Comparison of ENCODE assay signal across 2 cellular contexts in genomic region chr10:74748632-74749031, GRCh38.
TF ChIP-seq lines count a peak whose summit lies in the region.

No MANE protein-coding gene starts in this region.

TF ChIP-seq in GM23338, 12 proteins besides CTCF, POLR2A, EP300 and RAD21 (continued from another document):
- no peak for TF ChIP-seq REST (IDR thresholded peaks at IDR 0.05; ENCODE audit: unreplicated experiment)
- TF ChIP-seq CREB1 (CRISPR knock-in tag; IDR thresholded peaks at IDR 0.05; ENCODE audit: low read depth), result no peak
- no peak for TF ChIP-seq POLR2AphosphoS5 (IDR thresholded peaks at IDR 0.05; ENCODE audit: low read depth)
- no peak for TF ChIP-seq NANOG (IDR thresholded peaks at IDR 0.05; ENCODE audit: borderline replicate concordance)
- TF ChIP-seq, protein P1, sequence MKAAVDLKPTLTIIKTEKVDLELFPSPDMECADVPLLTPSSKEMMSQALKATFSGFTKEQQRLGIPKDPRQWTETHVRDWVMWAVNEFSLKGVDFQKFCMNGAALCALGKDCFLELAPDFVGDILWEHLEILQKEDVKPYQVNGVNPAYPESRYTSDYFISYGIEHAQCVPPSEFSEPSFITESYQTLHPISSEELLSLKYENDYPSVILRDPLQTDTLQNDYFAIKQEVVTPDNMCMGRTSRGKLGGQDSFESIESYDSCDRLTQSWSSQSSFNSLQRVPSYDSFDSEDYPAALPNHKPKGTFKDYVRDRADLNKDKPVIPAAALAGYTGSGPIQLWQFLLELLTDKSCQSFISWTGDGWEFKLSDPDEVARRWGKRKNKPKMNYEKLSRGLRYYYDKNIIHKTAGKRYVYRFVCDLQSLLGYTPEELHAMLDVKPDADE (IDR thresholded peaks at IDR 0.05), result no peak
- TF ChIP-seq ZNF114 (CRISPR knock-in tag; IDR thresholded peaks at IDR 0.05), result no peak
- no peak for TF ChIP-seq EZH2 (IDR thresholded peaks at IDR 0.05; ENCODE audit: low read depth, unreplicated experiment)
- TF ChIP-seq, protein P2, sequence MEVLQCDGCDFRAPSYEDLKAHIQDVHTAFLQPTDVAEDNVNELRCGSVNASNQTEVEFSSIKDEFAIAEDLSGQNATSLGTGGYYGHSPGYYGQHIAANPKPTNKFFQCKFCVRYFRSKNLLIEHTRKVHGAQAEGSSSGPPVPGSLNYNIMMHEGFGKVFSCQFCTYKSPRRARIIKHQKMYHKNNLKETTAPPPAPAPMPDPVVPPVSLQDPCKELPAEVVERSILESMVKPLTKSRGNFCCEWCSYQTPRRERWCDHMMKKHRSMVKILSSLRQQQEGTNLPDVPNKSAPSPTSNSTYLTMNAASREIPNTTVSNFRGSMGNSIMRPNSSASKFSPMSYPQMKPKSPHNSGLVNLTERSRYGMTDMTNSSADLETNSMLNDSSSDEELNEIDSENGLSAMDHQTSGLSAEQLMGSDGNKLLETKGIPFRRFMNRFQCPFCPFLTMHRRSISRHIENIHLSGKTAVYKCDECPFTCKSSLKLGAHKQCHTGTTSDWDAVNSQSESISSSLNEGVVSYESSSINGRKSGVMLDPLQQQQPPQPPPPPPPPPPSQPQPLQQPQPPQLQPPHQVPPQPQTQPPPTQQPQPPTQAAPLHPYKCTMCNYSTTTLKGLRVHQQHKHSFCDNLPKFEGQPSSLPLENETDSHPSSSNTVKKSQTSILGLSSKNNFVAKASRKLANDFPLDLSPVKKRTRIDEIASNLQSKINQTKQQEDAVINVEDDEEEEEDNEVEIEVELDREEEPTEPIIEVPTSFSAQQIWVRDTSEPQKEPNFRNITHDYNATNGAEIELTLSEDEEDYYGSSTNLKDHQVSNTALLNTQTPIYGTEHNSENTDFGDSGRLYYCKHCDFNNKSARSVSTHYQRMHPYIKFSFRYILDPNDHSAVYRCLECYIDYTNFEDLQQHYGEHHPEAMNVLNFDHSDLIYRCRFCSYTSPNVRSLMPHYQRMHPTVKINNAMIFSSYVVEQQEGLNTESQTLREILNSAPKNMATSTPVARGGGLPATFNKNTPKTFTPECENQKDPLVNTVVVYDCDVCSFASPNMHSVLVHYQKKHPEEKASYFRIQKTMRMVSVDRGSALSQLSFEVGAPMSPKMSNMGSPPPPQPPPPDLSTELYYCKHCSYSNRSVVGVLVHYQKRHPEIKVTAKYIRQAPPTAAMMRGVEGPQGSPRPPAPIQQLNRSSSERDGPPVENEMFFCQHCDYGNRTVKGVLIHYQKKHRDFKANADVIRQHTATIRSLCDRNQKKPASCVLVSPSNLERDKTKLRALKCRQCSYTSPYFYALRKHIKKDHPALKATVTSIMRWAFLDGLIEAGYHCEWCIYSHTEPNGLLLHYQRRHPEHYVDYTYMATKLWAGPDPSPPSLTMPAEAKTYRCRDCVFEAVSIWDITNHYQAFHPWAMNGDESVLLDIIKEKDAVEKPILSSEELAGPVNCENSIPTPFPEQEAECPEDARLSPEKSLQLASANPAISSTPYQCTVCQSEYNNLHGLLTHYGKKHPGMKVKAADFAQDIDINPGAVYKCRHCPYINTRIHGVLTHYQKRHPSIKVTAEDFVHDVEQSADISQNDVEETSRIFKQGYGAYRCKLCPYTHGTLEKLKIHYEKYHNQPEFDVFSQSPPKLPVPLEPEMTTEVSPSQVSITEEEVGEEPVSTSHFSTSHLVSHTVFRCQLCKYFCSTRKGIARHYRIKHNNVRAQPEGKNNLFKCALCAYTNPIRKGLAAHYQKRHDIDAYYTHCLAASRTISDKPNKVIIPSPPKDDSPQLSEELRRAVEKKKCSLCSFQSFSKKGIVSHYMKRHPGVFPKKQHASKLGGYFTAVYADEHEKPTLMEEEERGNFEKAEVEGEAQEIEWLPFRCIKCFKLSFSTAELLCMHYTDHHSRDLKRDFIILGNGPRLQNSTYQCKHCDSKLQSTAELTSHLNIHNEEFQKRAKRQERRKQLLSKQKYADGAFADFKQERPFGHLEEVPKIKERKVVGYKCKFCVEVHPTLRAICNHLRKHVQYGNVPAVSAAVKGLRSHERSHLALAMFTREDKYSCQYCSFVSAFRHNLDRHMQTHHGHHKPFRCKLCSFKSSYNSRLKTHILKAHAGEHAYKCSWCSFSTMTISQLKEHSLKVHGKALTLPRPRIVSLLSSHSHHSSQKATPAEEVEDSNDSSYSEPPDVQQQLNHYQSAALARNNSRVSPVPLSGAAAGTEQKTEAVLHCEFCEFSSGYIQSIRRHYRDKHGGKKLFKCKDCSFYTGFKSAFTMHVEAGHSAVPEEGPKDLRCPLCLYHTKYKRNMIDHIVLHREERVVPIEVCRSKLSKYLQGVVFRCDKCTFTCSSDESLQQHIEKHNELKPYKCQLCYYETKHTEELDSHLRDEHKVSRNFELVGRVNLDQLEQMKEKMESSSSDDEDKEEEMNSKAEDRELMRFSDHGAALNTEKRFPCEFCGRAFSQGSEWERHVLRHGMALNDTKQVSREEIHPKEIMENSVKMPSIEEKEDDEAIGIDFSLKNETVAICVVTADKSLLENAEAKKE (CRISPR knock-in tag; IDR thresholded peaks at IDR 0.05), result no peak

TF ChIP-seq in K562, 482 proteins besides CTCF, POLR2A, EP300 and RAD21 (continued from another document):
- TF ChIP-seq, protein P3, sequence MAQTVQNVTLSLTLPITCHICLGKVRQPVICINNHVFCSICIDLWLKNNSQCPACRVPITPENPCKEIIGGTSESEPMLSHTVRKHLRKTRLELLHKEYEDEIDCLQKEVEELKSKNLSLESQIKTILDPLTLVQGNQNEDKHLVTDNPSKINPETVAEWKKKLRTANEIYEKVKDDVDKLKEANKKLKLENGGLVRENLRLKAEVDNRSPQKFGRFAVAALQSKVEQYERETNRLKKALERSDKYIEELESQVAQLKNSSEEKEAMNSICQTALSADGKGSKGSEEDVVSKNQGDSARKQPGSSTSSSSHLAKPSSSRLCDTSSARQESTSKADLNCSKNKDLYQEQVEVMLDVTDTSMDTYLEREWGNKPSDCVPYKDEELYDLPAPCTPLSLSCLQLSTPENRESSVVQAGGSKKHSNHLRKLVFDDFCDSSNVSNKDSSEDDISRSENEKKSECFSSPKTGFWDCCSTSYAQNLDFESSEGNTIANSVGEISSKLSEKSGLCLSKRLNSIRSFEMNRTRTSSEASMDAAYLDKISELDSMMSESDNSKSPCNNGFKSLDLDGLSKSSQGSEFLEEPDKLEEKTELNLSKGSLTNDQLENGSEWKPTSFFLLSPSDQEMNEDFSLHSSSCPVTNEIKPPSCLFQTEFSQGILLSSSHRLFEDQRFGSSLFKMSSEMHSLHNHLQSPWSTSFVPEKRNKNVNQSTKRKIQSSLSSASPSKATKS (CRISPR knock-in tag; IDR thresholded peaks at IDR 0.05), result no peak
- no peak for TF ChIP-seq HNRNPLL (IDR thresholded peaks at IDR 0.05; ENCODE audit: low read depth, low read length, poor library complexity, severe bottlenecking)
- no peak for TF ChIP-seq GTF2B (IDR thresholded peaks at IDR 0.05; ENCODE audit: extremely low read depth, insufficient read length)
- no peak for TF ChIP-seq FOXJ2 (tag; IDR thresholded peaks at IDR 0.05)
- TF ChIP-seq CBX5 (IDR thresholded peaks at IDR 0.05; ENCODE audit: borderline replicate concordance, low read depth), result no peak
- TF ChIP-seq BRD4 (IDR thresholded peaks at IDR 0.05), result no peak
- TF ChIP-seq CCAR2 (IDR thresholded peaks at IDR 0.05; ENCODE audit: low read depth, low read length), result no peak
- no peak for TF ChIP-seq HMGN3 (IDR thresholded peaks at IDR 0.05; ENCODE audit: borderline replicate concordance, extremely low read depth, insufficient read length, low read depth, low read length)
- no peak for TF ChIP-seq CBX1 (IDR thresholded peaks at IDR 0.05; ENCODE audit: low read depth)
- TF ChIP-seq ARID3A (IDR thresholded peaks at IDR 0.05; ENCODE audit: borderline replicate concordance, low read depth, low read length), result no peak
- no peak for TF ChIP-seq RUNX1 (IDR thresholded peaks at IDR 0.05; ENCODE audit: low read depth)
- TF ChIP-seq POLR2H (tag; IDR thresholded peaks at IDR 0.05; ENCODE audit: low read depth), result no peak
- TF ChIP-seq HMG20B (CRISPR knock-in tag; IDR thresholded peaks at IDR 0.05), result no peak
- TF ChIP-seq HNRNPUL1 (IDR thresholded peaks at IDR 0.05; ENCODE audit: low read length), result no peak
- no peak for TF ChIP-seq ZNF263 (CRISPR knock-in tag; IDR thresholded peaks at IDR 0.05; ENCODE audit: borderline replicate concordance)
- no peak for TF ChIP-seq ZBTB8A (IDR thresholded peaks at IDR 0.05; ENCODE audit: partially characterized antibody)
- no peak for TF ChIP-seq SMARCB1 (IDR thresholded peaks at IDR 0.05; ENCODE audit: insufficient read length, low read depth)
- TF ChIP-seq MCM7 (IDR thresholded peaks at IDR 0.05), result no peak
TF ChIP-seq in K562: peak in this region for 0.
